Comparison of ENCODE assay signal across 8 cellular contexts in genomic region chr1:166910396-166910994, GRCh38. TPM values are rescaled to one million over a fixed set of nuclear protein-coding genes. Genes with fewer than 3 reads are reported as not detected.
A peak's percentile ranks its signal among the peaks of the same experiment; 100 is the strongest.
DNase-seq lines count a peak whose midpoint lies in the region; ATAC-seq and TF ChIP-seq lines count a peak whose summit lies in the region.

No MANE protein-coding gene starts in this region.

- H3K9ac ChIP-seq in SU-DHL-6 (ENCODE audit: low read length): no peak overlapping the region

- DNase-seq in GM13976 (ENCODE audit: low spot score): peak; percentile 77
- peak; percentile 53 for DNase-seq in NCI-H1417 treated with DMSO at 0.1 percent for 48 hours (lab: John Stamatoyannopoulos, UW)
- peak; percentile 73 for DNase-seq in activated naive CD8-positive, alpha-beta T cell treated with anti-CD3 and anti-CD28 coated beads, Interleukin-2, amount 50 U/mL, for 24 hours
- peak; percentile 40 for DNase-seq in left ventricle myocardium inferior
- peak; percentile 36 to 53 for DNase-seq in gastrocnemius medialis
- no peak for DNase-seq in mesenteric fat pad (ENCODE audit: low spot score)

- peaks cover 12% of the 10 kb centered on the region for H3K4me1 Mint-ChIP-seq in activated naive CD8-positive, alpha-beta T cell treated with anti-CD3 and anti-CD28 coated beads, Interleukin-2, amount 50 U/mL, for 24 hours

- 0 out of 2 replicates have a peak, but pooled peaks cover 4% of the 10 kb centered on the region for H3K9me3 ChIP-seq in SU-DHL-6 (ENCODE audit: insufficient read depth, low read length)
- peaks cover 11% of the 10 kb centered on the region for H3K9me3 ChIP-seq in left ventricle myocardium inferior (replicated peaks)
- no peaks in the 10 kb centered on the region for H3K9me3 ChIP-seq in gastrocnemius medialis

- H4K20me1 ChIP-seq in SU-DHL-6 (ENCODE audit: low read depth, low read length): no peaks in the 10 kb centered on the region

- H3K9me2 ChIP-seq in SU-DHL-6 (replicated peaks; ENCODE audit: insufficient read depth, low read length): no peaks in the 10 kb centered on the region

- peaks cover 3% of the 10 kb centered on the region for H3K27me3 Mint-ChIP-seq in activated naive CD8-positive, alpha-beta T cell treated with anti-CD3 and anti-CD28 coated beads, Interleukin-2, amount 50 U/mL, for 24 hours

- H3K36me3 ChIP-seq in SU-DHL-6 (ENCODE audit: low read length): 0 out of 2 replicates have a peak, but pooled peaks cover 4% of the 10 kb centered on the region
- no peaks in the 10 kb centered on the region for H3K36me3 ChIP-seq in left ventricle myocardium inferior
- no peaks in the 10 kb centered on the region for H3K36me3 ChIP-seq in gastrocnemius medialis

- no peaks in the 10 kb centered on the region for H3F3A ChIP-seq in SU-DHL-6 (ENCODE audit: insufficient read depth)

- H3K27ac Mint-ChIP-seq in activated naive CD8-positive, alpha-beta T cell treated with anti-CD3 and anti-CD28 coated beads, Interleukin-2, amount 50 U/mL, for 24 hours: no peak overlapping the region

- H2AFZ ChIP-seq in SU-DHL-6 (ENCODE audit: low read depth, low read length, severe bottlenecking): no peak overlapping the region

- TF ChIP-seq POLR2A in gastrocnemius medialis (IDR thresholded peaks at IDR 0.05): no peak

- in situ Hi-C loops in GM13976 (cut with MboI; ENCODE audit: low sequenced_read_pairs, unreplicated experiment): loop anchor here (5.0 to 25.0 kb wide), 3 partner anchors 147 to 627 kb away; no protein-coding TSS in a partner anchor
- in situ Hi-C loops in gastrocnemius medialis (cut with MboI; ENCODE audit: low sequenced_read_pairs in 4 of 4): loop anchor here (5.0 to 10.0 kb wide), 2 partner anchors 137 to 144 kb away; no protein-coding TSS in a partner anchor

- intact Hi-C loops in left ventricle myocardium inferior (cut with micrococcal nuclease) (loop anchor here (5.0 kb wide), 1 partner anchor 147 kb away; no protein-coding TSS in a partner anchor), gastrocnemius medialis (cut with DNase I; ENCODE audit: low total_unique reads) (loop anchor here (1.0 kb wide), 1 partner anchor 149 kb away; no protein-coding TSS in a partner anchor)

- ATAC-seq in HG02852 (IDR thresholded peaks at IDR 0.05; ENCODE audit: unreplicated experiment) (peak; percentile 96), gastrocnemius medialis (peak; percentile 93 to 94)
- ATAC-seq in activated naive CD8-positive, alpha-beta T cell treated with anti-CD3 and anti-CD28 coated beads, Interleukin-2, amount 50 U/mL, for 24 hours: peak; percentile 98

- no peaks in the 10 kb centered on the region for H3K4me1 ChIP-seq in left ventricle myocardium inferior
- H3K4me1 ChIP-seq in gastrocnemius medialis: no peaks in the 10 kb centered on the region

- H3K4me3 Mint-ChIP-seq in activated naive CD8-positive, alpha-beta T cell treated with anti-CD3 and anti-CD28 coated beads, Interleukin-2, amount 50 U/mL, for 24 hours: no peak overlapping the region

- H3K27ac ChIP-seq in SU-DHL-6 (ENCODE audit: low read depth, low read length) (no peak overlapping the region), left ventricle myocardium inferior (replicated peaks) (no peak overlapping the region), gastrocnemius medialis (no peak overlapping the region)

- H3K9me3 Mint-ChIP-seq in activated naive CD8-positive, alpha-beta T cell treated with anti-CD3 and anti-CD28 coated beads, Interleukin-2, amount 50 U/mL, for 24 hours: no peaks in the 10 kb centered on the region

- TF ChIP-seq CTCF in GM13976 (IDR thresholded peaks at IDR 0.05; ENCODE audit: borderline replicate concordance, control extremely low read depth, extremely low read depth, insufficient read depth, missing control alignments) (peak; percentile 75), SU-DHL-6 (IDR thresholded peaks at IDR 0.05; ENCODE audit: insufficient read depth, low read length, poor library complexity, severe bottlenecking) (peak; percentile 87), left ventricle myocardium inferior (IDR thresholded peaks at IDR 0.05; ENCODE audit: borderline replicate concordance) (peak; percentile 77), gastrocnemius medialis (IDR thresholded peaks at IDR 0.05 in 4 of 5, conservative IDR thresholded peaks at IDR 0.05 in 1 of 5) (peak; percentile 33 to 63 (median 52))

- no peak overlapping the region for H3K4me3 ChIP-seq in SU-DHL-6 (ENCODE audit: insufficient read depth, low read length, poor library complexity, severe bottlenecking)
- no peak overlapping the region for H3K4me3 ChIP-seq in left ventricle myocardium inferior
- no peak overlapping the region for H3K4me3 ChIP-seq in gastrocnemius medialis

- no peaks in the 10 kb centered on the region for H3K27me3 ChIP-seq in SU-DHL-6 (ENCODE audit: low read length)
- peaks cover 6% of the 10 kb centered on the region for H3K27me3 ChIP-seq in left ventricle myocardium inferior (ENCODE audit: low read depth)
- no peaks in the 10 kb centered on the region for H3K27me3 ChIP-seq in gastrocnemius medialis

- H3K79me2 ChIP-seq in SU-DHL-6 (ENCODE audit: insufficient read depth, low read length): no peaks in the 10 kb centered on the region

- H3K36me3 Mint-ChIP-seq in activated naive CD8-positive, alpha-beta T cell treated with anti-CD3 and anti-CD28 coated beads, Interleukin-2, amount 50 U/mL, for 24 hours (ENCODE audit: low read depth): no peaks in the 10 kb centered on the region

- no peak overlapping the region for H3K4me2 ChIP-seq in SU-DHL-6 (ENCODE audit: low read depth, low read length, poor library complexity, severe bottlenecking)

RNA-seq across cellular contexts. Expression of gene TADA1, which starts 34.4 kb away (rescaled TPM):
- total RNA-seq in left ventricle myocardium inferior: 10.2 TPM
- total RNA-seq in gastrocnemius medialis: 10 to 100 TPM in 2 of 4 donors, 1 to 10 TPM in 2; 8.7 to 11.8 (median 10.0) TPM
- 6.4 TPM for total RNA-seq in mesenteric fat pad
